ENCODE assay signal across 1 cellular context in the genomic region with DNA sequence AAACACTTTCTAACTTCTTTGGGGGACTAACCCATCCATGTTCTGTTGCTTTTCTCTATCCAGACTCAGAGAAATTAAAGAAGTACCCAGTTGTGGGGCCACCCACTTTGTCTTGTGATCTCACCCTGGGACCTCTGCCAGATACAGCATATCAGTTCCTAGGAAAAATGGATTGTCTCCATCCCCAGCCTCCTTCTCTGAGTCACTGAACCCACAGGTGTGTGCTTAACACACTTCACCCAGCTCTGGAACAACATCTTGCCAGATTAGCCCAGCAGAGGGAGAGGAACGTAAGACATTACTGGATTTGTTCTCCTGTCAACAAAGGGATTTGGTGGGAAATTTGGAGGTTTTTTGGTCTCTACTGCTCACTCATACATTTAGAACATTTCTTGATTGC.
TF ChIP-seq lines count a peak whose summit lies in the region.

No MANE protein-coding gene starts in this region.

TF ChIP-seq in GM23338, 12 proteins besides CTCF, POLR2A, EP300 and RAD21 (continued from another document):
- TF ChIP-seq, protein P1, sequence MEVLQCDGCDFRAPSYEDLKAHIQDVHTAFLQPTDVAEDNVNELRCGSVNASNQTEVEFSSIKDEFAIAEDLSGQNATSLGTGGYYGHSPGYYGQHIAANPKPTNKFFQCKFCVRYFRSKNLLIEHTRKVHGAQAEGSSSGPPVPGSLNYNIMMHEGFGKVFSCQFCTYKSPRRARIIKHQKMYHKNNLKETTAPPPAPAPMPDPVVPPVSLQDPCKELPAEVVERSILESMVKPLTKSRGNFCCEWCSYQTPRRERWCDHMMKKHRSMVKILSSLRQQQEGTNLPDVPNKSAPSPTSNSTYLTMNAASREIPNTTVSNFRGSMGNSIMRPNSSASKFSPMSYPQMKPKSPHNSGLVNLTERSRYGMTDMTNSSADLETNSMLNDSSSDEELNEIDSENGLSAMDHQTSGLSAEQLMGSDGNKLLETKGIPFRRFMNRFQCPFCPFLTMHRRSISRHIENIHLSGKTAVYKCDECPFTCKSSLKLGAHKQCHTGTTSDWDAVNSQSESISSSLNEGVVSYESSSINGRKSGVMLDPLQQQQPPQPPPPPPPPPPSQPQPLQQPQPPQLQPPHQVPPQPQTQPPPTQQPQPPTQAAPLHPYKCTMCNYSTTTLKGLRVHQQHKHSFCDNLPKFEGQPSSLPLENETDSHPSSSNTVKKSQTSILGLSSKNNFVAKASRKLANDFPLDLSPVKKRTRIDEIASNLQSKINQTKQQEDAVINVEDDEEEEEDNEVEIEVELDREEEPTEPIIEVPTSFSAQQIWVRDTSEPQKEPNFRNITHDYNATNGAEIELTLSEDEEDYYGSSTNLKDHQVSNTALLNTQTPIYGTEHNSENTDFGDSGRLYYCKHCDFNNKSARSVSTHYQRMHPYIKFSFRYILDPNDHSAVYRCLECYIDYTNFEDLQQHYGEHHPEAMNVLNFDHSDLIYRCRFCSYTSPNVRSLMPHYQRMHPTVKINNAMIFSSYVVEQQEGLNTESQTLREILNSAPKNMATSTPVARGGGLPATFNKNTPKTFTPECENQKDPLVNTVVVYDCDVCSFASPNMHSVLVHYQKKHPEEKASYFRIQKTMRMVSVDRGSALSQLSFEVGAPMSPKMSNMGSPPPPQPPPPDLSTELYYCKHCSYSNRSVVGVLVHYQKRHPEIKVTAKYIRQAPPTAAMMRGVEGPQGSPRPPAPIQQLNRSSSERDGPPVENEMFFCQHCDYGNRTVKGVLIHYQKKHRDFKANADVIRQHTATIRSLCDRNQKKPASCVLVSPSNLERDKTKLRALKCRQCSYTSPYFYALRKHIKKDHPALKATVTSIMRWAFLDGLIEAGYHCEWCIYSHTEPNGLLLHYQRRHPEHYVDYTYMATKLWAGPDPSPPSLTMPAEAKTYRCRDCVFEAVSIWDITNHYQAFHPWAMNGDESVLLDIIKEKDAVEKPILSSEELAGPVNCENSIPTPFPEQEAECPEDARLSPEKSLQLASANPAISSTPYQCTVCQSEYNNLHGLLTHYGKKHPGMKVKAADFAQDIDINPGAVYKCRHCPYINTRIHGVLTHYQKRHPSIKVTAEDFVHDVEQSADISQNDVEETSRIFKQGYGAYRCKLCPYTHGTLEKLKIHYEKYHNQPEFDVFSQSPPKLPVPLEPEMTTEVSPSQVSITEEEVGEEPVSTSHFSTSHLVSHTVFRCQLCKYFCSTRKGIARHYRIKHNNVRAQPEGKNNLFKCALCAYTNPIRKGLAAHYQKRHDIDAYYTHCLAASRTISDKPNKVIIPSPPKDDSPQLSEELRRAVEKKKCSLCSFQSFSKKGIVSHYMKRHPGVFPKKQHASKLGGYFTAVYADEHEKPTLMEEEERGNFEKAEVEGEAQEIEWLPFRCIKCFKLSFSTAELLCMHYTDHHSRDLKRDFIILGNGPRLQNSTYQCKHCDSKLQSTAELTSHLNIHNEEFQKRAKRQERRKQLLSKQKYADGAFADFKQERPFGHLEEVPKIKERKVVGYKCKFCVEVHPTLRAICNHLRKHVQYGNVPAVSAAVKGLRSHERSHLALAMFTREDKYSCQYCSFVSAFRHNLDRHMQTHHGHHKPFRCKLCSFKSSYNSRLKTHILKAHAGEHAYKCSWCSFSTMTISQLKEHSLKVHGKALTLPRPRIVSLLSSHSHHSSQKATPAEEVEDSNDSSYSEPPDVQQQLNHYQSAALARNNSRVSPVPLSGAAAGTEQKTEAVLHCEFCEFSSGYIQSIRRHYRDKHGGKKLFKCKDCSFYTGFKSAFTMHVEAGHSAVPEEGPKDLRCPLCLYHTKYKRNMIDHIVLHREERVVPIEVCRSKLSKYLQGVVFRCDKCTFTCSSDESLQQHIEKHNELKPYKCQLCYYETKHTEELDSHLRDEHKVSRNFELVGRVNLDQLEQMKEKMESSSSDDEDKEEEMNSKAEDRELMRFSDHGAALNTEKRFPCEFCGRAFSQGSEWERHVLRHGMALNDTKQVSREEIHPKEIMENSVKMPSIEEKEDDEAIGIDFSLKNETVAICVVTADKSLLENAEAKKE (CRISPR knock-in tag; IDR thresholded peaks at IDR 0.05) = no peak
- TF ChIP-seq POLR2AphosphoS5 (IDR thresholded peaks at IDR 0.05; ENCODE audit: low read depth) (no peak), CREB1 (CRISPR knock-in tag; IDR thresholded peaks at IDR 0.05; ENCODE audit: low read depth) (no peak), ZNF331 (CRISPR knock-in tag; IDR thresholded peaks at IDR 0.05; ENCODE audit: low read depth) (no peak), STAT1 (IDR thresholded peaks at IDR 0.05; ENCODE audit: unreplicated experiment) (no peak)
- TF ChIP-seq, protein P2, sequence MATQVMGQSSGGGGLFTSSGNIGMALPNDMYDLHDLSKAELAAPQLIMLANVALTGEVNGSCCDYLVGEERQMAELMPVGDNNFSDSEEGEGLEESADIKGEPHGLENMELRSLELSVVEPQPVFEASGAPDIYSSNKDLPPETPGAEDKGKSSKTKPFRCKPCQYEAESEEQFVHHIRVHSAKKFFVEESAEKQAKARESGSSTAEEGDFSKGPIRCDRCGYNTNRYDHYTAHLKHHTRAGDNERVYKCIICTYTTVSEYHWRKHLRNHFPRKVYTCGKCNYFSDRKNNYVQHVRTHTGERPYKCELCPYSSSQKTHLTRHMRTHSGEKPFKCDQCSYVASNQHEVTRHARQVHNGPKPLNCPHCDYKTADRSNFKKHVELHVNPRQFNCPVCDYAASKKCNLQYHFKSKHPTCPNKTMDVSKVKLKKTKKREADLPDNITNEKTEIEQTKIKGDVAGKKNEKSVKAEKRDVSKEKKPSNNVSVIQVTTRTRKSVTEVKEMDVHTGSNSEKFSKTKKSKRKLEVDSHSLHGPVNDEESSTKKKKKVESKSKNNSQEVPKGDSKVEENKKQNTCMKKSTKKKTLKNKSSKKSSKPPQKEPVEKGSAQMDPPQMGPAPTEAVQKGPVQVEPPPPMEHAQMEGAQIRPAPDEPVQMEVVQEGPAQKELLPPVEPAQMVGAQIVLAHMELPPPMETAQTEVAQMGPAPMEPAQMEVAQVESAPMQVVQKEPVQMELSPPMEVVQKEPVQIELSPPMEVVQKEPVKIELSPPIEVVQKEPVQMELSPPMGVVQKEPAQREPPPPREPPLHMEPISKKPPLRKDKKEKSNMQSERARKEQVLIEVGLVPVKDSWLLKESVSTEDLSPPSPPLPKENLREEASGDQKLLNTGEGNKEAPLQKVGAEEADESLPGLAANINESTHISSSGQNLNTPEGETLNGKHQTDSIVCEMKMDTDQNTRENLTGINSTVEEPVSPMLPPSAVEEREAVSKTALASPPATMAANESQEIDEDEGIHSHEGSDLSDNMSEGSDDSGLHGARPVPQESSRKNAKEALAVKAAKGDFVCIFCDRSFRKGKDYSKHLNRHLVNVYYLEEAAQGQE (IDR thresholded peaks at IDR 0.05; ENCODE audit: unreplicated experiment) = no peak
- TF ChIP-seq, protein P3, sequence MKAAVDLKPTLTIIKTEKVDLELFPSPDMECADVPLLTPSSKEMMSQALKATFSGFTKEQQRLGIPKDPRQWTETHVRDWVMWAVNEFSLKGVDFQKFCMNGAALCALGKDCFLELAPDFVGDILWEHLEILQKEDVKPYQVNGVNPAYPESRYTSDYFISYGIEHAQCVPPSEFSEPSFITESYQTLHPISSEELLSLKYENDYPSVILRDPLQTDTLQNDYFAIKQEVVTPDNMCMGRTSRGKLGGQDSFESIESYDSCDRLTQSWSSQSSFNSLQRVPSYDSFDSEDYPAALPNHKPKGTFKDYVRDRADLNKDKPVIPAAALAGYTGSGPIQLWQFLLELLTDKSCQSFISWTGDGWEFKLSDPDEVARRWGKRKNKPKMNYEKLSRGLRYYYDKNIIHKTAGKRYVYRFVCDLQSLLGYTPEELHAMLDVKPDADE (IDR thresholded peaks at IDR 0.05) = no peak
